In the genomic region with DNA sequence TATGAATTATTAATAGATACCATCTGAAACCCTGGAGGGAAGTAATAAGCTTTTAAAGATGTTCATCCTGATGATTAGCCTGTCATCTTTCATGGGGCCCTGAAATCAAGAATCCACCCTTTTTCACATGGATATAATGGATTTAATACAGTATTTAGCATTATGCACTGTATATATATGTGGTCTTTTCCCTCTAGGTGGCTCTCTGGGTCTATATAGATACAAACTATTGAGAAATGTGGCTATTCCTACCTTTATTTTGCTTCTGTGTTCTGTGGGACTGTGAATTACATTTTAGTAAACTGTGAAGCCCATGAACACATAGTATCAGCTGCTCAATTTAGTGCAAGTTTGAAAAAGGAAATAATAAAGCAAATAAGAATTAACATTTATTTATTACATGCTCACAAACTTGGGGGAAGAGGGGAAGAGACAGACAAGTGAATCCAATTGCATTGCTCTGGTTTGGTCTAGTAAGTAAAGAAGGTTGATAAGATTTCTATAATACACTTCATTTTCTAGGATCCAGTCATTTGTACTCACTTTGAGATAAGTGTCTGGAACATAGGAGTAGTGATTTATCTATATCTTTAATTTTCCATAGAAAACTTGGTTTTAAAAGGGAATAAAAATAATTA, we compare ENCODE assay signal across 12 cellular contexts.
DNase-seq lines count a peak whose midpoint lies in the region; ATAC-seq and TF ChIP-seq lines count a peak whose summit lies in the region.
"Had no signal": no experiment of that assay in that cellular context is flagged by ENCODE, and none has a peak within 500 bp of the region (broad histone marks: within the 10 kb centered on the region; RNA-seq: fewer than 3 reads in every experiment).

No MANE protein-coding gene starts in this region.

- intact Hi-C loops in Right ventricle myocardium superior (cut with DNase I): loop anchor here (10.0 kb wide), 1 partner anchor 172 kb away; a partner anchor contains a TSS
- intact Hi-C loops in cardiac septum (cut with DNase I): no loop called here
- intact Hi-C loops in upper lobe of right lung (cut with DNase I): no loop called here

- H3K36me3 ChIP-seq in upper lobe of right lung: peaks cover 5% of the 10 kb centered on the region

- H3K27me3 ChIP-seq in upper lobe of right lung: no peaks in the 10 kb centered on the region
- H3K27me3 ChIP-seq: BLaER1 treated with 17β-estradiol and CSF1 and Interleukin-3, amounts not matched to agents 10 nM and 100 nM had no signal

- CTCF ChIA-PET in RWPE1 (lab: Yijun Ruan, JAX): interaction anchor here (0.6 to 1.0 kb wide), 4 partner anchors 49 to 622 kb away, joined by 3 to 4 read pairs (median 4); a partner anchor contains a TSS

- no peaks in the 10 kb centered on the region for H3K27me3 Mint-ChIP-seq in stimulated activated naive B cell treated with anti-CD40 and anti-IgM and Interleukin-4, amounts not matched to agents 10 μg/mL and 1 μg/mL and 100 μg/mL, for 72 hours

- no peaks in the 10 kb centered on the region for H3K9me3 Mint-ChIP-seq in stimulated activated naive B cell treated with anti-CD40 and anti-IgM and Interleukin-4, amounts not matched to agents 10 μg/mL and 1 μg/mL and 100 μg/mL, for 72 hours

- no peak overlapping the region for H3K4me3 Mint-ChIP-seq in stimulated activated naive B cell treated with anti-CD40 and anti-IgM and Interleukin-4, amounts not matched to agents 10 μg/mL and 1 μg/mL and 100 μg/mL, for 72 hours

- ATAC-seq in Right ventricle myocardium superior (ENCODE audit: poor library complexity) (peak; percentile 62), upper lobe of right lung (peak; percentile 36), HG03469 (IDR thresholded peaks at IDR 0.05; ENCODE audit: unreplicated experiment) (no peak), HG02840 (IDR thresholded peaks at IDR 0.05; ENCODE audit: low FRiP score, unreplicated experiment) (no peak)
- no peak for ATAC-seq in stimulated activated naive B cell treated with anti-CD40 and anti-IgM and Interleukin-4, amounts not matched to agents 10 μg/mL and 1 μg/mL and 100 μg/mL, for 72 hours (replicated peaks)

- DNase-seq in Right ventricle myocardium superior: no peak
- DNase-seq in cardiac septum (ENCODE audit: low spot score): no peak
- DNase-seq in RWPE1 (ENCODE audit: low spot score): peak; percentile 38
- DNase-seq in fibroblast of villous mesenchyme (ENCODE audit: low read depth): peak; percentile 45
- DNase-seq in upper lobe of right lung: no peak
- no peak for DNase-seq in stimulated activated naive B cell treated with anti-CD40 and anti-IgM and Interleukin-4, amounts not matched to agents 10 μg/mL and 1 μg/mL and 100 μg/mL, for 72 hours
- DNase-seq: NCI-H446, nucleus accumbens had no signal

- no peak overlapping the region for H3K27ac Mint-ChIP-seq in stimulated activated naive B cell treated with anti-CD40 and anti-IgM and Interleukin-4, amounts not matched to agents 10 μg/mL and 1 μg/mL and 100 μg/mL, for 72 hours

- H3K36me3 Mint-ChIP-seq in stimulated activated naive B cell treated with anti-CD40 and anti-IgM and Interleukin-4, amounts not matched to agents 10 μg/mL and 1 μg/mL and 100 μg/mL, for 72 hours: peaks cover 0 to 1% of the 10 kb centered on the region in 2 donors

- H3K4me3 ChIP-seq in fibroblast of villous mesenchyme (ENCODE audit: low read depth, low read length) (no peak overlapping the region), upper lobe of right lung (no peak overlapping the region)
- H3K4me3 ChIP-seq: BLaER1 treated with 17β-estradiol and CSF1 and Interleukin-3, amounts not matched to agents 10 nM and 100 nM; coronary artery had no signal

- no peaks in the 10 kb centered on the region for H3K4me1 ChIP-seq in upper lobe of right lung

- TF ChIP-seq CTCF in RWPE1 (conservative IDR thresholded peaks at IDR 0.05; ENCODE audit: low read depth): peak; percentile 75
- peak; percentile 43 for TF ChIP-seq CTCF in fibroblast of villous mesenchyme (IDR thresholded peaks at IDR 0.05; ENCODE audit: insufficient read depth, low read depth, low read length)
- TF ChIP-seq CTCF in upper lobe of right lung (IDR thresholded peaks at IDR 0.05): peak; percentile 23

- no peak overlapping the region for H3K27ac ChIP-seq in RWPE1
- no peak overlapping the region for H3K27ac ChIP-seq in upper lobe of right lung
- H3K27ac ChIP-seq: BLaER1 treated with 17β-estradiol and CSF1 and Interleukin-3, amounts not matched to agents 10 nM and 100 nM; coronary artery had no signal

- no peaks in the 10 kb centered on the region for H3K9me3 ChIP-seq in upper lobe of right lung
- H3K9me3 ChIP-seq: BLaER1 treated with 17β-estradiol and CSF1 and Interleukin-3, amounts not matched to agents 10 nM and 100 nM had no signal

- POLR2A ChIA-PET in RWPE1 (lab: Yijun Ruan, JAX; ENCODE audit: low non-redundant PET): no interaction called here

- peaks cover 0 to 4% of the 10 kb centered on the region in 2 donors for H3K4me1 Mint-ChIP-seq in stimulated activated naive B cell treated with anti-CD40 and anti-IgM and Interleukin-4, amounts not matched to agents 10 μg/mL and 1 μg/mL and 100 μg/mL, for 72 hours

Comparison
In these comparisons a context has a peak if more than half of its experiments do, and no peak if none do; other contexts are left out.
1. ATAC-seq: peak in Right ventricle myocardium superior (single experiment) and upper lobe of right lung (single experiment); none in HG03469 (single experiment), stimulated activated naive B cell treated with anti-CD40 and anti-IgM and Interleukin-4, amounts not matched to agents 10 μg/mL and 1 μg/mL and 100 μg/mL, for 72 hours (0 of 2) and HG02840 (single experiment).
2. DNase-seq: peak in RWPE1 (single experiment) and fibroblast of villous mesenchyme (single experiment); none in Right ventricle myocardium superior (single experiment), cardiac septum (single experiment), upper lobe of right lung (single experiment) and stimulated activated naive B cell treated with anti-CD40 and anti-IgM and Interleukin-4, amounts not matched to agents 10 μg/mL and 1 μg/mL and 100 μg/mL, for 72 hours (single experiment).
3. CTCF ChIP-seq: peak in every context shown above with its lines; median percentile 75 in RWPE1; 43 in fibroblast of villous mesenchyme; 23 in upper lobe of right lung.